In the genomic region with DNA sequence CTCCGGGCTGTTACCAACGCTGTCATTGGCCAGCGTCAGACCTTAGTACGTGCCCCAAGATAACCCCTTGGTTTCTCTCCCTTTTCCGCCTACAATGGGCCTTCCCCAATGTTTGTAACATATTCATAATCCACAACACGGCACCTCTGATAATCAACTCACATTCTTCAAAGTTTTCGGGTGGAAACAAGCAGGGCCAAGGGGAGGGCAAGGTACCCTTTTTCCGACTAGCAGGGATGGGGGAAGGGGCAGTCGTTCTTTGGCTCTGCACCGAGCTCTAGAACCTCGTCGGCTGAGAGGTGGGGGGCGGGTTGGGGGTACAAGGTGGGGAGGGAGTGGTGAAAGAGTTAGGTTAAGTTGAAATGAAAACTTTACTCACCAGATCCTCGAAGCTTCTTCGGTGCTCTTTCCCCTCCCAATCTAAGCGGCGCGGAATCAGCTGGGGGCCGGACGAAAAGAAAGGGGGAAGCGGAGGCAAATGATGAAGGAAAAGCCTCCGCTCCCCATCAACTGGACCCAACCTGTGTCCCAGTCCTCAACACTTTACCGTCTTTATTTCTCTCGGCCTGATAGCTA, we compare ENCODE assay signal across 7 cellular contexts. TPM values are rescaled to one million over a fixed set of nuclear protein-coding genes. Genes with fewer than 3 reads are reported as not detected.
DNase-seq lines count a peak whose midpoint lies in the region; ATAC-seq and TF ChIP-seq lines count a peak whose summit lies in the region.

No MANE protein-coding gene starts in this region.

- peak overlapping the region; percentile 69 for H3K27ac ChIP-seq in VCaP
- peak overlapping the region in 20 of 21 experiments; percentile 36 to 91 (median 84) for H3K27ac ChIP-seq in skin epidermis

- H3K4me3 Mint-ChIP-seq in MCF 10A (ENCODE audit: unreplicated experiment) = peak overlapping the region; percentile 85

- TF ChIP-seq CTCF in VCaP (conservative IDR thresholded peaks at IDR 0.05) (no peak), MCF 10A (IDR thresholded peaks at IDR 0.05; ENCODE audit: unreplicated experiment) (no peak)

- H3K4me3 ChIP-seq in skin epidermis = peak overlapping the region; percentile 51 to 64 (median 59)

- peak overlapping the region; percentile 33 for H3K27ac Mint-ChIP-seq in MCF 10A (ENCODE audit: low read depth, unreplicated experiment)

- POLR2A ChIA-PET in MCF 10A (lab: Yijun Ruan, JAX) = interaction anchor here (0.6 to 2.3 kb wide), 8 partner anchors 9 to 1246 kb away, joined by 3 to 5 read pairs (median 4); a partner anchor contains a TSS

- DNase-seq in NCI-H2107 (lab: John Stamatoyannopoulos, UW) (peak; percentile 66), MCF 10A (ENCODE audit: unreplicated experiment) (peak; percentile 76), iPS-NIHi11 (ENCODE audit: low spot score) (peak; percentile 17)

- H3K36me3 Mint-ChIP-seq in MCF 10A (ENCODE audit: insufficient read depth, unreplicated experiment) = peaks cover 6% of the 10 kb centered on the region

- peak; percentile 62 for ATAC-seq in GM18519 (IDR thresholded peaks at IDR 0.05; ENCODE audit: low FRiP score, unreplicated experiment)
- ATAC-seq in HG02973 (IDR thresholded peaks at IDR 0.05; ENCODE audit: unreplicated experiment) = peak; percentile 55

- intact Hi-C loops in MCF 10A (cut with micrococcal nuclease) = loop anchor here (2.0 kb wide), 1 partner anchor 313 kb away; no protein-coding TSS in a partner anchor

- no peaks in the 10 kb centered on the region for H3K9me3 Mint-ChIP-seq in MCF 10A (ENCODE audit: unreplicated experiment)

- BruUV-seq in MCF 10A (replicated peaks; lab: Mats Ljungman, UMichigan) = no TSS peak

- no peaks in the 10 kb centered on the region for H3K27me3 Mint-ChIP-seq in MCF 10A (ENCODE audit: insufficient read depth, unreplicated experiment)

- H3K4me1 Mint-ChIP-seq in MCF 10A (ENCODE audit: insufficient read depth, unreplicated experiment) = no peaks in the 10 kb centered on the region

- CTCF ChIA-PET in MCF 10A (lab: Yijun Ruan, JAX) = interaction anchor here (0.7 kb wide), 1 partner anchor 646 kb away, joined by 3 read pairs; no protein-coding TSS in a partner anchor

RNA-seq across cellular contexts. Expression of a gene that starts 1.4 kb away (rescaled TPM):
- total RNA-seq in MCF 10A (2022) = 13.5 and 14.6 TPM in 2 replicates

Comparison
In these comparisons a context has a peak if more than half of its experiments do, and no peak if none do; other contexts are left out.
1. Peak in every context shown above with its lines: DNase-seq, ATAC-seq, H3K4me3 ChIP-seq and H3K27ac ChIP-seq.
2. DNase-seq: peak in every context shown above with its lines; median percentile 76 in MCF 10A; 66 in NCI-H2107; 17 in iPS-NIHi11.